10 cellular contexts compared by ENCODE assay signal in the genomic region with DNA sequence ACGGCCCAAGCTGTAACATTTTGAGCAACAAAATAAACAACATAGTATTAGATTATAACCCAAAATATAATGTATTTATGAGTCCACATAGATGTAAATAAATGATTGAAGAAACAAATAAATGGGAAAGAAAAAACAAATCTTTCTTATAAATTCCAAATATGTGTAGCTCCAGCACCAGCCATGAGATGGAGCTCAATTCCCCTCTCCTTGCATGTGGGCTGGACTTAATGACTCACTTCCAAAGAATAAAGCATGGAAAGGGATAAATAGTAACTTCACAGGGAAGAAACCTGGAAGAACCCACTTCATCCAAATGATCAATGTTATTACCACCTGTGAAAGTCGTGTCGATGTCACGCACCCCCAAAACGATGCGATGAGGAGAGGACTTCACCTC.
DNase-seq lines count a peak whose midpoint lies in the region; ATAC-seq, FAIRE-seq and TF ChIP-seq lines count a peak whose summit lies in the region.
"Had no signal": no experiment of that assay in that cellular context is flagged by ENCODE, and none has a peak within 500 bp of the region (broad histone marks: within the 10 kb centered on the region; RNA-seq: fewer than 3 reads in every experiment).

No MANE protein-coding gene starts in this region.

- H3K9me3 ChIP-seq in A549 (0 out of 3 replicates have a peak, but pooled peaks cover 3% of the 10 kb centered on the region), HEK293 (ENCODE audit: control insufficient read depth, insufficient read depth, low read depth, low read length) (no peaks in the 10 kb centered on the region)

- in situ Hi-C loops in GM13977 (cut with MboI; ENCODE audit: low pct_unique_long_range_greater_than_20kb, low sequenced_read_pairs, unreplicated experiment) = no loop called here

- WGBS in A549 (ENCODE audit: missing lambda C conversion rate) = 71% methylated on average over 6 of the region's 6 CpGs

- POLR2A ChIA-PET in A549 (lab: Yijun Ruan, JAX) = no interaction called here
- POLR2A ChIA-PET in HEK293 (lab: Yijun Ruan, JAX) = no interaction called here

- TF ChIP-seq EP300 in A549 (IDR thresholded peaks at IDR 0.05) = no peak

- H3K4me1 ChIP-seq in A549 (peaks cover 5% of the 10 kb centered on the region; the same call in 1 of the 3 replicates), HEK293 (ENCODE audit: control insufficient read depth, insufficient read depth, low read length) (no peaks in the 10 kb centered on the region)

- H3K4me3 ChIP-seq in A549 (no peak overlapping the region), HEK293 (ENCODE audit: low read depth, low read length) (no peak overlapping the region)

- no peak for TF ChIP-seq POLR2A in A549 (IDR thresholded peaks at IDR 0.05; ENCODE audit: low read length)

- no peak overlapping the region for H3K4me2 ChIP-seq in A549

- TF ChIP-seq RAD21 in A549 (conservative IDR thresholded peaks at IDR 0.05 in 1 of 2, IDR thresholded peaks at IDR 0.05 in 1 of 2) = peak in 1 of 2 experiments; percentile 41; a peak in 2 of 5 replicates

- CTCF ChIA-PET in A549 (lab: Yijun Ruan, JAX) (interaction anchor here (0.7 kb wide), 1 partner anchor 9 kb away, joined by 3 read pairs; no protein-coding TSS in a partner anchor), HEK293 (lab: Yijun Ruan, JAX) (interaction anchor here (0.5 to 1.4 kb wide), 8 partner anchors 64 to 1629 kb away, joined by 3 to 7 read pairs (median 4); no protein-coding TSS in a partner anchor)

- TF ChIP-seq CTCF in A549 (IDR thresholded peaks at IDR 0.05) = no peak; the same call in 2 of the 3 replicates
- TF ChIP-seq CTCF in HEK293 (tag by site-specific recombination; IDR thresholded peaks at IDR 0.05) = no peak
- peak; percentile 49; the same call in 1 of the 2 replicates for TF ChIP-seq CTCF in VCaP (conservative IDR thresholded peaks at IDR 0.05)
- TF ChIP-seq CTCF in GM13977 (IDR thresholded peaks at IDR 0.05; ENCODE audit: extremely low read depth, insufficient read depth, missing control alignments) = no peak

- DNase-seq in A549 (ENCODE audit: low read depth in 1 of 2, low spot score in 1 of 2) (peak in 1 of 2 experiments; percentile 49), foreskin melanocyte (peak; percentile 42), NOMO-1 treated with dmso at 0.1 percent for 144 hours (lab: John Stamatoyannopoulos, UW; ENCODE audit: unreplicated experiment) (no peak), GM13977 (ENCODE audit: low spot score) (no peak)
- DNase-seq: activated CD4-positive, alpha-beta T cell treated with anti-CD3 and anti-CD28 coated beads for 36 hours; NCI-H526 treated with DMSO at 0.1 percent for 48 hours had no signal

- no peak for FAIRE-seq in A549 (lab: Jason Lieb, UNC)

- ATAC-seq in A549 (peak in 1 of 2 experiments; percentile 68; a peak in 2 of 6 replicates), GM19397 (IDR thresholded peaks at IDR 0.05; ENCODE audit: unreplicated experiment) (no peak), HG02973 (IDR thresholded peaks at IDR 0.05; ENCODE audit: unreplicated experiment) (no peak)
- ATAC-seq: activated CD4-positive, alpha-beta T cell treated with anti-CD3 and anti-CD28 coated beads for 36 hours had no signal

- H3K36me3 ChIP-seq in HEK293 (ENCODE audit: control insufficient read depth in 2 of 2, insufficient read depth in 1 of 2, low read length in 2 of 2) = no peaks in the 10 kb centered on the region

- H3K27ac ChIP-seq in A549 (no peak overlapping the region), HEK293 (ENCODE audit: extremely low read depth, low read depth, low read length) (no peak overlapping the region), VCaP (no peak overlapping the region)

TF ChIP-seq in A549, 52 proteins besides CTCF, POLR2A, EP300 and RAD21:
- TF ChIP-seq, protein P1, sequence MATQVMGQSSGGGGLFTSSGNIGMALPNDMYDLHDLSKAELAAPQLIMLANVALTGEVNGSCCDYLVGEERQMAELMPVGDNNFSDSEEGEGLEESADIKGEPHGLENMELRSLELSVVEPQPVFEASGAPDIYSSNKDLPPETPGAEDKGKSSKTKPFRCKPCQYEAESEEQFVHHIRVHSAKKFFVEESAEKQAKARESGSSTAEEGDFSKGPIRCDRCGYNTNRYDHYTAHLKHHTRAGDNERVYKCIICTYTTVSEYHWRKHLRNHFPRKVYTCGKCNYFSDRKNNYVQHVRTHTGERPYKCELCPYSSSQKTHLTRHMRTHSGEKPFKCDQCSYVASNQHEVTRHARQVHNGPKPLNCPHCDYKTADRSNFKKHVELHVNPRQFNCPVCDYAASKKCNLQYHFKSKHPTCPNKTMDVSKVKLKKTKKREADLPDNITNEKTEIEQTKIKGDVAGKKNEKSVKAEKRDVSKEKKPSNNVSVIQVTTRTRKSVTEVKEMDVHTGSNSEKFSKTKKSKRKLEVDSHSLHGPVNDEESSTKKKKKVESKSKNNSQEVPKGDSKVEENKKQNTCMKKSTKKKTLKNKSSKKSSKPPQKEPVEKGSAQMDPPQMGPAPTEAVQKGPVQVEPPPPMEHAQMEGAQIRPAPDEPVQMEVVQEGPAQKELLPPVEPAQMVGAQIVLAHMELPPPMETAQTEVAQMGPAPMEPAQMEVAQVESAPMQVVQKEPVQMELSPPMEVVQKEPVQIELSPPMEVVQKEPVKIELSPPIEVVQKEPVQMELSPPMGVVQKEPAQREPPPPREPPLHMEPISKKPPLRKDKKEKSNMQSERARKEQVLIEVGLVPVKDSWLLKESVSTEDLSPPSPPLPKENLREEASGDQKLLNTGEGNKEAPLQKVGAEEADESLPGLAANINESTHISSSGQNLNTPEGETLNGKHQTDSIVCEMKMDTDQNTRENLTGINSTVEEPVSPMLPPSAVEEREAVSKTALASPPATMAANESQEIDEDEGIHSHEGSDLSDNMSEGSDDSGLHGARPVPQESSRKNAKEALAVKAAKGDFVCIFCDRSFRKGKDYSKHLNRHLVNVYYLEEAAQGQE (IDR thresholded peaks at IDR 0.05) = no peak
- TF ChIP-seq FOSL2 (IDR thresholded peaks at IDR 0.05) (no peak), FOSL2 (CRISPR knock-in tag; IDR thresholded peaks at IDR 0.05) (peak; percentile 52; the same call in 1 of the 2 replicates)
TF ChIP-seq in A549: peak in this region for 1.

TF ChIP-seq in HEK293, 187 proteins besides CTCF, POLR2A, EP300 and RAD21:
- TF ChIP-seq, protein P2, sequence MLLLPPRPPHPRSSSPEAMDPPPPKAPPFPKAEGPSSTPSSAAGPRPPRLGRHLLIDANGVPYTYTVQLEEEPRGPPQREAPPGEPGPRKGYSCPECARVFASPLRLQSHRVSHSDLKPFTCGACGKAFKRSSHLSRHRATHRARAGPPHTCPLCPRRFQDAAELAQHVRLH (tag by site-specific recombination; IDR thresholded peaks at IDR 0.05) = no peak
- TF ChIP-seq ZNF211 (tag by site-specific recombination; IDR thresholded peaks at IDR 0.05; ENCODE audit: low read depth) (no peak), GLI4 (tag by site-specific recombination; IDR thresholded peaks at IDR 0.05) (no peak), FEZF1 (tag by site-specific recombination; IDR thresholded peaks at IDR 0.05) (no peak), ZNF654 (tag by site-specific recombination; IDR thresholded peaks at IDR 0.05; ENCODE audit: low read depth) (peak; percentile 34; the same call in 1 of the 2 replicates)
- TF ChIP-seq, protein P3, sequence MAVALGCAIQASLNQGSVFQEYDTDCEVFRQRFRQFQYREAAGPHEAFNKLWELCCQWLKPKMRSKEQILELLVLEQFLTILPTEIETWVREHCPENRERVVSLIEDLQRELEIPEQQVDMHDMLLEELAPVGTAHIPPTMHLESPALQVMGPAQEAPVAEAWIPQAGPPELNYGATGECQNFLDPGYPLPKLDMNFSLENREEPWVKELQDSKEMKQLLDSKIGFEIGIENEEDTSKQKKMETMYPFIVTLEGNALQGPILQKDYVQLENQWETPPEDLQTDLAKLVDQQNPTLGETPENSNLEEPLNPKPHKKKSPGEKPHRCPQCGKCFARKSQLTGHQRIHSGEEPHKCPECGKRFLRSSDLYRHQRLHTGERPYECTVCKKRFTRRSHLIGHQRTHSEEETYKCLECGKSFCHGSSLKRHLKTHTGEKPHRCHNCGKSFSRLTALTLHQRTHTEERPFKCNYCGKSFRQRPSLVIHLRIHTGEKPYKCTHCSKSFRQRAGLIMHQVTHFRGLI (tag by site-specific recombination; IDR thresholded peaks at IDR 0.05) = no peak
